8 cellular contexts compared by ENCODE assay signal in genomic region chr19:38544569-38545315, GRCh38.
DNase-seq lines count a peak whose midpoint lies in the region; ATAC-seq and TF ChIP-seq lines count a peak whose summit lies in the region.

No MANE protein-coding gene starts in this region.

- H2BK15ac ChIP-seq in mesenchymal stem cell (ENCODE audit: low read depth, poor library complexity, severe bottlenecking): no peak overlapping the region

- no peaks in the 10 kb centered on the region for H3K9me3 ChIP-seq in mesenchymal stem cell (ENCODE audit: control insufficient read depth, low read length)

- ATAC-seq in HG02970 (IDR thresholded peaks at IDR 0.05; ENCODE audit: low FRiP score, unreplicated experiment): no peak

- TF ChIP-seq CTCF in C4-2B (conservative IDR thresholded peaks at IDR 0.05): peak; percentile 44
- TF ChIP-seq CTCF in GM10266 (IDR thresholded peaks at IDR 0.05; ENCODE audit: control insufficient read depth, insufficient read depth, low read depth, missing control alignments): no peak

- H3K36me3 Mint-ChIP-seq in activated T-helper 2 cell treated with anti-CD3 and anti-CD28 coated beads, Interferon-gamma antibody, Interleukin-2, Interleukin-4, amounts not matched to agents 10 μg/mL and 5 μg/mL and 100 μg/mL, durations not matched to agents 14 hours and 24 hours and 36 hours (ENCODE audit: low read depth): peaks cover 3% of the 10 kb centered on the region

- H3K79me1 ChIP-seq in mesenchymal stem cell (replicated peaks; ENCODE audit: low read length, poor library complexity, severe bottlenecking): no peaks in the 10 kb centered on the region

- peak overlapping the region; percentile 69 for H3K27ac Mint-ChIP-seq in activated T-helper 2 cell treated with anti-CD3 and anti-CD28 coated beads, Interferon-gamma antibody, Interleukin-2, Interleukin-4, amounts not matched to agents 10 μg/mL and 5 μg/mL and 100 μg/mL, durations not matched to agents 14 hours and 24 hours and 36 hours

- H2BK120ac ChIP-seq in mesenchymal stem cell (ENCODE audit: low read depth, low read length): no peak overlapping the region

- H3K27ac ChIP-seq in C4-2B: peak overlapping the region; percentile 11; the same call in 1 of the 2 replicates
- H3K27ac ChIP-seq in mesenchymal stem cell (ENCODE audit: low read length, poor library complexity, severe bottlenecking): no peak overlapping the region

- no peak overlapping the region for H3K4me3 Mint-ChIP-seq in activated T-helper 2 cell treated with anti-CD3 and anti-CD28 coated beads, Interferon-gamma antibody, Interleukin-2, Interleukin-4, amounts not matched to agents 10 μg/mL and 5 μg/mL and 100 μg/mL, durations not matched to agents 14 hours and 24 hours and 36 hours (ENCODE audit: low read depth)

- peaks cover 21% of the 10 kb centered on the region for H3K4me1 Mint-ChIP-seq in activated T-helper 2 cell treated with anti-CD3 and anti-CD28 coated beads, Interferon-gamma antibody, Interleukin-2, Interleukin-4, amounts not matched to agents 10 μg/mL and 5 μg/mL and 100 μg/mL, durations not matched to agents 14 hours and 24 hours and 36 hours (ENCODE audit: low read depth)

- H3K9ac ChIP-seq in mesenchymal stem cell (ENCODE audit: low read length): peak overlapping the region; percentile 61

- DNase-seq in H7: peak; percentile 64
- no peak for DNase-seq in activated T-helper 2 cell treated with anti-CD3 and anti-CD28 coated beads, Interferon-gamma antibody, Interleukin-2, Interleukin-4, amounts not matched to agents 10 μg/mL and 5 μg/mL and 100 μg/mL, durations not matched to agents 14 hours and 24 hours and 36 hours (ENCODE audit: low spot score)
- peak; percentile 9 for DNase-seq in mesenchymal stem cell
- no peak for DNase-seq in GM10266 (ENCODE audit: extremely low spot score)
- no peak for DNase-seq in activated gamma-delta T cell (lab: John Stamatoyannopoulos, UW)
- no peak for DNase-seq in NCI-H345 (lab: John Stamatoyannopoulos, UW)

- peaks cover 9% of the 10 kb centered on the region for H3K9me3 Mint-ChIP-seq in activated T-helper 2 cell treated with anti-CD3 and anti-CD28 coated beads, Interferon-gamma antibody, Interleukin-2, Interleukin-4, amounts not matched to agents 10 μg/mL and 5 μg/mL and 100 μg/mL, durations not matched to agents 14 hours and 24 hours and 36 hours

- H3K4me2 ChIP-seq in mesenchymal stem cell (ENCODE audit: low read length, poor library complexity, severe bottlenecking): no peak overlapping the region

- peak overlapping the region; percentile 1 for H2AFZ ChIP-seq in mesenchymal stem cell (ENCODE audit: low read depth, low read length)

- peak overlapping the region in 1 of 2 experiments; percentile 2 for H3K4ac ChIP-seq in mesenchymal stem cell (ENCODE audit: low read depth in 1 of 2, low read length in 2 of 2)

- intact Hi-C loops in activated T-helper 2 cell treated with anti-CD3 and anti-CD28 coated beads, Interferon-gamma antibody, Interleukin-2, Interleukin-4, amounts not matched to agents 10 μg/mL and 5 μg/mL and 100 μg/mL, durations not matched to agents 14 hours and 24 hours and 36 hours (cut with micrococcal nuclease): loop anchor here (1.0 kb wide), 3 partner anchors 15 to 90 kb away; partner anchors contain the start of gene MAP4K1

- H4K8ac ChIP-seq in mesenchymal stem cell (ENCODE audit: low read length): no peak overlapping the region

- no peaks in the 10 kb centered on the region for H3K27me3 ChIP-seq in H7 (ENCODE audit: control insufficient read depth, insufficient read depth, low read length)
- peaks cover 3 to 10% of the 10 kb centered on the region in 2 experiments for H3K27me3 ChIP-seq in mesenchymal stem cell (ENCODE audit: control insufficient read depth in 1 of 2, insufficient read depth in 1 of 2, low read length in 2 of 2)

- no peak overlapping the region for H3K14ac ChIP-seq in mesenchymal stem cell (ENCODE audit: low read length in 2 of 2)

- H3K4me1 ChIP-seq in mesenchymal stem cell (ENCODE audit: control insufficient read depth, insufficient read depth, low read depth, low read length): peaks cover 5% of the 10 kb centered on the region

- no peak overlapping the region for H3K23ac ChIP-seq in mesenchymal stem cell (ENCODE audit: low read length in 2 of 2)

- no peaks in the 10 kb centered on the region; the same call in none of the 2 replicates for H3K36me3 ChIP-seq in H7 (replicated peaks; ENCODE audit: control insufficient read depth, insufficient read depth, low read length)
- no peaks in the 10 kb centered on the region for H3K36me3 ChIP-seq in mesenchymal stem cell (ENCODE audit: control insufficient read depth in 1 of 2, insufficient read depth in 2 of 2, low read depth in 1 of 2, low read length in 2 of 2)

- H2BK5ac ChIP-seq in mesenchymal stem cell (ENCODE audit: low read depth, low read length, poor library complexity, severe bottlenecking): no peak overlapping the region

- H2AK5ac ChIP-seq in mesenchymal stem cell (ENCODE audit: low read length, severe bottlenecking): no peak overlapping the region

- no peaks in the 10 kb centered on the region for H3K27me3 Mint-ChIP-seq in activated T-helper 2 cell treated with anti-CD3 and anti-CD28 coated beads, Interferon-gamma antibody, Interleukin-2, Interleukin-4, amounts not matched to agents 10 μg/mL and 5 μg/mL and 100 μg/mL, durations not matched to agents 14 hours and 24 hours and 36 hours (ENCODE audit: low read depth)

- 71% methylated on average over 6 of the region's 6 CpGs for WGBS in mesenchymal stem cell

- no peak overlapping the region for H2BK12ac ChIP-seq in mesenchymal stem cell (ENCODE audit: low read length in 2 of 2)

- peak overlapping the region in 1 of 2 experiments; percentile 21 for H3K18ac ChIP-seq in mesenchymal stem cell (ENCODE audit: low read depth in 1 of 2, low read length in 2 of 2)

- peak overlapping the region; percentile 39 for H4K91ac ChIP-seq in mesenchymal stem cell (ENCODE audit: low read length)

- no peak overlapping the region for H3K4me3 ChIP-seq in H7 (ENCODE audit: insufficient read depth, low read depth, low read length)
- H3K4me3 ChIP-seq in mesenchymal stem cell (ENCODE audit: insufficient read depth in 1 of 2, low read depth in 1 of 2, low read length in 2 of 2): peak overlapping the region in 1 of 2 experiments; percentile 65

Comparison
In these comparisons a context has a peak if more than half of its experiments do, and no peak if none do; other contexts are left out.
1. DNase-seq: peak in H7 (single experiment) and mesenchymal stem cell (single experiment); none in activated T-helper 2 cell treated with anti-CD3 and anti-CD28 coated beads, Interferon-gamma antibody, Interleukin-2, Interleukin-4, amounts not matched to agents 10 μg/mL and 5 μg/mL and 100 μg/mL, durations not matched to agents 14 hours and 24 hours and 36 hours (single experiment), GM10266 (single experiment), activated gamma-delta T cell (single experiment) and NCI-H345 (single experiment).